1 cellular context compared by ENCODE assay signal in the genomic region with DNA sequence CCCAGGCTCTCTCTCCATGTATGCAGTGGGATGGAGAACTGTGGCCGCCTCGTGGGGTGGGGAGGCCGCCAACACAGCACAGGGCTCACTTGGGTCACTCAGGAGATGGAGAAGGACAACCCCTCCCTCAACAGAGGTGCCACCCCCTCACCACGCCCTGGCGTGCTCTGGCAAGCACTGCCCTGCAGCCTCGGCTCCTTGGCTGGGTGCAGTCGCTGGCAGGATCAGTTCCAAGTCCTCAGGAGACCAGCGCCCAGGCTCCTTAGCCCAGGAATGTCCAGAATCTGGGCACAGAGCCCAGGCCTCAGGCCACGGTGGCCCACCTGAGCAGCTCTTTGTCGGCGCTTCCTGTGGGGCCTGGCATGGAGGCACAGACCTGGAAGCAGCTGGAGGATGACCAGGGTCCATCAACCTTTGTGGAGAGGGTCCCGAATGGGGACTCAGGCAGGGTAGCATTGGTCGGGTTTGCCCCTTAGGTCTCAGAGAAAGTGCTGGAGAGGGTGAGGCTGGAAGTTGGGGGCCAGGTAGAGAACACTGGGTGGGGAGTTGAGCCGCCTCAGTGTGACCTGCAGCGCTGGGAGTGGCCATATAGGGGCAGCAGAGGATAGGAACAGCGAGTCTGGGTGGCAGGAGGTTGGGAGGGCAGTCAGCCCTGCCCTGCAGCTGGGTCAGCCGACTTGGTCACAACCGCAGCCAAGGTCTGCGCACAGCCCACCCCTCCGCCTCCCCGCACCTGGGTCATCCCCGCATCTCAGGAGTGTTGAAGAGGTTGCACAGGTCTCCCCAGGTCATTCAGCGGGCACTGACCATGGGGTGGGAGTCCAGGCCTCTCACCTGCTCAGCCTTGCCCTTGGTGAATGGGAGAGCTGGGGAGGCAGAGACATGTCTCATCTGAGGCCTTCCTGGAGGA.
TF ChIP-seq lines count a peak whose summit lies in the region.

No MANE protein-coding gene starts in this region.

TF ChIP-seq in HepG2, 621 proteins besides CTCF, POLR2A, EP300 and RAD21 (continued from another document and continues in another):
- TF ChIP-seq, protein P1, sequence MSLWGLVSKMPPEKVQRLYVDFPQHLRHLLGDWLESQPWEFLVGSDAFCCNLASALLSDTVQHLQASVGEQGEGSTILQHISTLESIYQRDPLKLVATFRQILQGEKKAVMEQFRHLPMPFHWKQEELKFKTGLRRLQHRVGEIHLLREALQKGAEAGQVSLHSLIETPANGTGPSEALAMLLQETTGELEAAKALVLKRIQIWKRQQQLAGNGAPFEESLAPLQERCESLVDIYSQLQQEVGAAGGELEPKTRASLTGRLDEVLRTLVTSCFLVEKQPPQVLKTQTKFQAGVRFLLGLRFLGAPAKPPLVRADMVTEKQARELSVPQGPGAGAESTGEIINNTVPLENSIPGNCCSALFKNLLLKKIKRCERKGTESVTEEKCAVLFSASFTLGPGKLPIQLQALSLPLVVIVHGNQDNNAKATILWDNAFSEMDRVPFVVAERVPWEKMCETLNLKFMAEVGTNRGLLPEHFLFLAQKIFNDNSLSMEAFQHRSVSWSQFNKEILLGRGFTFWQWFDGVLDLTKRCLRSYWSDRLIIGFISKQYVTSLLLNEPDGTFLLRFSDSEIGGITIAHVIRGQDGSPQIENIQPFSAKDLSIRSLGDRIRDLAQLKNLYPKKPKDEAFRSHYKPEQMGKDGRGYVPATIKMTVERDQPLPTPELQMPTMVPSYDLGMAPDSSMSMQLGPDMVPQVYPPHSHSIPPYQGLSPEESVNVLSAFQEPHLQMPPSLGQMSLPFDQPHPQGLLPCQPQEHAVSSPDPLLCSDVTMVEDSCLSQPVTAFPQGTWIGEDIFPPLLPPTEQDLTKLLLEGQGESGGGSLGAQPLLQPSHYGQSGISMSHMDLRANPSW (CRISPR knock-in tag; IDR thresholded peaks at IDR 0.05; ENCODE audit: borderline replicate concordance), result no peak
- TF ChIP-seq PHB2 (IDR thresholded peaks at IDR 0.05; ENCODE audit: partially characterized antibody) (no peak), TBL1XR1 (IDR thresholded peaks at IDR 0.05; ENCODE audit: borderline replicate concordance, low read length, partially characterized antibody) (no peak), ZNF263 (CRISPR knock-in tag; IDR thresholded peaks at IDR 0.05) (no peak), FOXC1 (CRISPR knock-in tag; IDR thresholded peaks at IDR 0.05; ENCODE audit: borderline replicate concordance) (no peak), NCOA2 (CRISPR knock-in tag; IDR thresholded peaks at IDR 0.05) (no peak), ZNF615 (CRISPR knock-in tag; IDR thresholded peaks at IDR 0.05; ENCODE audit: borderline replicate concordance) (no peak), ATAD3A (CRISPR knock-in tag; IDR thresholded peaks at IDR 0.05) (no peak), ZNF205 (CRISPR knock-in tag; IDR thresholded peaks at IDR 0.05) (no peak), MED13 (CRISPR knock-in tag; IDR thresholded peaks at IDR 0.05) (no peak), RFX3 (CRISPR knock-in tag; IDR thresholded peaks at IDR 0.05) (no peak), KLF15 (CRISPR knock-in tag; IDR thresholded peaks at IDR 0.05; ENCODE audit: borderline replicate concordance) (no peak), ZNF780A (CRISPR knock-in tag; IDR thresholded peaks at IDR 0.05) (no peak), ZFY (CRISPR knock-in tag; IDR thresholded peaks at IDR 0.05) (no peak), CREM (IDR thresholded peaks at IDR 0.05) (no peak), CREM (CRISPR knock-in tag; IDR thresholded peaks at IDR 0.05) (no peak), ZC3H13 (CRISPR knock-in tag; IDR thresholded peaks at IDR 0.05) (no peak), HDAC2 (CRISPR knock-in tag; IDR thresholded peaks at IDR 0.05) (no peak), HNRNPUL1 (IDR thresholded peaks at IDR 0.05; ENCODE audit: low read depth, low read length) (no peak), IRF2 (CRISPR knock-in tag; IDR thresholded peaks at IDR 0.05) (peak; percentile 62; the same call in 1 of the 2 replicates), ARHGAP35 (CRISPR knock-in tag; IDR thresholded peaks at IDR 0.05; ENCODE audit: borderline replicate concordance) (no peak), MAZ (IDR thresholded peaks at IDR 0.05; ENCODE audit: borderline replicate concordance, low read depth, low read length) (0 out of 2 replicates have a peak, but pooled peaks have one; percentile 48), MAZ (CRISPR knock-in tag; IDR thresholded peaks at IDR 0.05; ENCODE audit: low read depth) (no peak), FOSL2 (CRISPR knock-in tag; IDR thresholded peaks at IDR 0.05) (no peak; the same call in 1 of the 2 replicates), KLF6 (CRISPR knock-in tag; IDR thresholded peaks at IDR 0.05) (no peak), RORA (CRISPR knock-in tag; IDR thresholded peaks at IDR 0.05) (no peak), UBTF (CRISPR knock-in tag; IDR thresholded peaks at IDR 0.05) (peak; percentile 24; the same call in 1 of the 2 replicates), GATAD2A (CRISPR knock-in tag; IDR thresholded peaks at IDR 0.05) (peak; percentile 43), ZNF563 (CRISPR knock-in tag; IDR thresholded peaks at IDR 0.05) (no peak), MTF1 (CRISPR knock-in tag; IDR thresholded peaks at IDR 0.05) (no peak), MNT (IDR thresholded peaks at IDR 0.05) (no peak), ATF7 (IDR thresholded peaks at IDR 0.05) (no peak), ATF7 (CRISPR knock-in tag; IDR thresholded peaks at IDR 0.05) (no peak), RARA (CRISPR knock-in tag; IDR thresholded peaks at IDR 0.05) (0 out of 2 replicates have a peak, but pooled peaks have one; percentile 10)
- TF ChIP-seq, protein P2, sequence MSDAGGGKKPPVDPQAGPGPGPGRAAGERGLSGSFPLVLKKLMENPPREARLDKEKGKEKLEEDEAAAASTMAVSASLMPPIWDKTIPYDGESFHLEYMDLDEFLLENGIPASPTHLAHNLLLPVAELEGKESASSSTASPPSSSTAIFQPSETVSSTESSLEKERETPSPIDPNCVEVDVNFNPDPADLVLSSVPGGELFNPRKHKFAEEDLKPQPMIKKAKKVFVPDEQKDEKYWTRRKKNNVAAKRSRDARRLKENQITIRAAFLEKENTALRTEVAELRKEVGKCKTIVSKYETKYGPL (CRISPR knock-in tag; IDR thresholded peaks at IDR 0.05), result no peak
- TF ChIP-seq, protein P3, sequence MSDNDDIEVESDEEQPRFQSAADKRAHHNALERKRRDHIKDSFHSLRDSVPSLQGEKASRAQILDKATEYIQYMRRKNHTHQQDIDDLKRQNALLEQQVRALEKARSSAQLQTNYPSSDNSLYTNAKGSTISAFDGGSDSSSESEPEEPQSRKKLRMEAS (IDR thresholded peaks at IDR 0.05), result peak; percentile 10; the same call in 1 of the 2 replicates
- TF ChIP-seq, protein P4, sequence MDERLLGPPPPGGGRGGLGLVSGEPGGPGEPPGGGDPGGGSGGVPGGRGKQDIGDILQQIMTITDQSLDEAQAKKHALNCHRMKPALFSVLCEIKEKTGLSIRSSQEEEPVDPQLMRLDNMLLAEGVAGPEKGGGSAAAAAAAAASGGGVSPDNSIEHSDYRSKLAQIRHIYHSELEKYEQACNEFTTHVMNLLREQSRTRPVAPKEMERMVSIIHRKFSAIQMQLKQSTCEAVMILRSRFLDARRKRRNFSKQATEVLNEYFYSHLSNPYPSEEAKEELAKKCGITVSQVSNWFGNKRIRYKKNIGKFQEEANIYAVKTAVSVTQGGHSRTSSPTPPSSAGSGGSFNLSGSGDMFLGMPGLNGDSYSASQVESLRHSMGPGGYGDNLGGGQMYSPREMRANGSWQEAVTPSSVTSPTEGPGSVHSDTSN (CRISPR knock-in tag; IDR thresholded peaks at IDR 0.05), result no peak
- TF ChIP-seq, protein P5, sequence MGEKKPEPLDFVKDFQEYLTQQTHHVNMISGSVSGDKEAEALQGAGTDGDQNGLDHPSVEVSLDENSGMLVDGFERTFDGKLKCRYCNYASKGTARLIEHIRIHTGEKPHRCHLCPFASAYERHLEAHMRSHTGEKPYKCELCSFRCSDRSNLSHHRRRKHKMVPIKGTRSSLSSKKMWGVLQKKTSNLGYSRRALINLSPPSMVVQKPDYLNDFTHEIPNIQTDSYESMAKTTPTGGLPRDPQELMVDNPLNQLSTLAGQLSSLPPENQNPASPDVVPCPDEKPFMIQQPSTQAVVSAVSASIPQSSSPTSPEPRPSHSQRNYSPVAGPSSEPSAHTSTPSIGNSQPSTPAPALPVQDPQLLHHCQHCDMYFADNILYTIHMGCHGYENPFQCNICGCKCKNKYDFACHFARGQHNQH (CRISPR knock-in tag; IDR thresholded peaks at IDR 0.05), result no peak
- TF ChIP-seq, protein P6, sequence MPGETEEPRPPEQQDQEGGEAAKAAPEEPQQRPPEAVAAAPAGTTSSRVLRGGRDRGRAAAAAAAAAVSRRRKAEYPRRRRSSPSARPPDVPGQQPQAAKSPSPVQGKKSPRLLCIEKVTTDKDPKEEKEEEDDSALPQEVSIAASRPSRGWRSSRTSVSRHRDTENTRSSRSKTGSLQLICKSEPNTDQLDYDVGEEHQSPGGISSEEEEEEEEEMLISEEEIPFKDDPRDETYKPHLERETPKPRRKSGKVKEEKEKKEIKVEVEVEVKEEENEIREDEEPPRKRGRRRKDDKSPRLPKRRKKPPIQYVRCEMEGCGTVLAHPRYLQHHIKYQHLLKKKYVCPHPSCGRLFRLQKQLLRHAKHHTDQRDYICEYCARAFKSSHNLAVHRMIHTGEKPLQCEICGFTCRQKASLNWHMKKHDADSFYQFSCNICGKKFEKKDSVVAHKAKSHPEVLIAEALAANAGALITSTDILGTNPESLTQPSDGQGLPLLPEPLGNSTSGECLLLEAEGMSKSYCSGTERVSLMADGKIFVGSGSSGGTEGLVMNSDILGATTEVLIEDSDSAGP (CRISPR knock-in tag; IDR thresholded peaks at IDR 0.05; ENCODE audit: borderline replicate concordance), result peak; percentile 75; the same call in 1 of the 2 replicates
- TF ChIP-seq, protein P7, sequence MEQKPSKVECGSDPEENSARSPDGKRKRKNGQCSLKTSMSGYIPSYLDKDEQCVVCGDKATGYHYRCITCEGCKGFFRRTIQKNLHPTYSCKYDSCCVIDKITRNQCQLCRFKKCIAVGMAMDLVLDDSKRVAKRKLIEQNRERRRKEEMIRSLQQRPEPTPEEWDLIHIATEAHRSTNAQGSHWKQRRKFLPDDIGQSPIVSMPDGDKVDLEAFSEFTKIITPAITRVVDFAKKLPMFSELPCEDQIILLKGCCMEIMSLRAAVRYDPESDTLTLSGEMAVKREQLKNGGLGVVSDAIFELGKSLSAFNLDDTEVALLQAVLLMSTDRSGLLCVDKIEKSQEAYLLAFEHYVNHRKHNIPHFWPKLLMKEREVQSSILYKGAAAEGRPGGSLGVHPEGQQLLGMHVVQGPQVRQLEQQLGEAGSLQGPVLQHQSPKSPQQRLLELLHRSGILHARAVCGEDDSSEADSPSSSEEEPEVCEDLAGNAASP (CRISPR knock-in tag; IDR thresholded peaks at IDR 0.05; ENCODE audit: borderline replicate concordance), result no peak
- TF ChIP-seq, protein P8, sequence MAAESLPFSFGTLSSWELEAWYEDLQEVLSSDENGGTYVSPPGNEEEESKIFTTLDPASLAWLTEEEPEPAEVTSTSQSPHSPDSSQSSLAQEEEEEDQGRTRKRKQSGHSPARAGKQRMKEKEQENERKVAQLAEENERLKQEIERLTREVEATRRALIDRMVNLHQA (CRISPR knock-in tag; IDR thresholded peaks at IDR 0.05), result no peak
- TF ChIP-seq, protein P9, sequence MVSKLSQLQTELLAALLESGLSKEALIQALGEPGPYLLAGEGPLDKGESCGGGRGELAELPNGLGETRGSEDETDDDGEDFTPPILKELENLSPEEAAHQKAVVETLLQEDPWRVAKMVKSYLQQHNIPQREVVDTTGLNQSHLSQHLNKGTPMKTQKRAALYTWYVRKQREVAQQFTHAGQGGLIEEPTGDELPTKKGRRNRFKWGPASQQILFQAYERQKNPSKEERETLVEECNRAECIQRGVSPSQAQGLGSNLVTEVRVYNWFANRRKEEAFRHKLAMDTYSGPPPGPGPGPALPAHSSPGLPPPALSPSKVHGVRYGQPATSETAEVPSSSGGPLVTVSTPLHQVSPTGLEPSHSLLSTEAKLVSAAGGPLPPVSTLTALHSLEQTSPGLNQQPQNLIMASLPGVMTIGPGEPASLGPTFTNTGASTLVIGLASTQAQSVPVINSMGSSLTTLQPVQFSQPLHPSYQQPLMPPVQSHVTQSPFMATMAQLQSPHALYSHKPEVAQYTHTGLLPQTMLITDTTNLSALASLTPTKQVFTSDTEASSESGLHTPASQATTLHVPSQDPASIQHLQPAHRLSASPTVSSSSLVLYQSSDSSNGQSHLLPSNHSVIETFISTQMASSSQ (IDR thresholded peaks at IDR 0.05; ENCODE audit: low read depth), result no peak
- TF ChIP-seq, protein P9 (CRISPR knock-in tag; IDR thresholded peaks at IDR 0.05; ENCODE audit: borderline replicate concordance), result peak; percentile 17; the same call in 1 of the 2 replicates
